11 cellular contexts compared by ENCODE assay signal in the genomic region with DNA sequence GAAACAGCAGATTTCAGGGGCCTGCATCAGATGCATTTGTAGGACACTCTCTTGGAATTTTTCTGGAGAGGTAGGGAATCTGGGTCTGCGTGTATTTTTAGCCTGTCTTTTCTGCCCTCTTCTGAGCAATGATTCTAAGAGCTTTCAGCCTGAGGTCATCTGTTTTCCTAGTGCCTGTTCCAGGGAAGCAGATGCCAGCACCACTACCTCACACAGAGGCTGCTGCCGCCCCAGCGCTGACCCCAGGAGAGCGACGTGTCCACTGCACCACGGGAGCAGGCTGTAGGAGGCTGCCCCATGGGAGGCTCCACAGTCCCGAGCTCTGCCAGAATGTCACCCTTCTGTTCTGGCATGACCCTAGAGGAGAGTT.
DNase-seq lines count a peak whose midpoint lies in the region; ATAC-seq, FAIRE-seq and TF ChIP-seq lines count a peak whose summit lies in the region.
"Had no signal": no experiment of that assay in that cellular context is flagged by ENCODE, and none has a peak within 500 bp of the region (broad histone marks: within the 10 kb centered on the region; RNA-seq: fewer than 3 reads in every experiment).

No MANE protein-coding gene starts in this region.

- H3K36me3 ChIP-seq in breast epithelium (no peaks in the 10 kb centered on the region), endothelial cell of umbilical vein (ENCODE audit: control insufficient read depth in 2 of 2, extremely low read depth in 1 of 2, insufficient read depth in 2 of 2, low read length in 2 of 2) (no peaks in the 10 kb centered on the region), mesodermal cell (ENCODE audit: control insufficient read depth, insufficient read depth, low read length) (no peaks in the 10 kb centered on the region)

- no peak overlapping the region for H3K27ac Mint-ChIP-seq in MCF 10A (ENCODE audit: low read depth, unreplicated experiment)
- no peak overlapping the region for H3K27ac Mint-ChIP-seq in activated T-cell treated with anti-CD3 and anti-CD28 coated beads, Interleukin-2, amount 50 U/mL, for 72 hours

- no peaks in the 10 kb centered on the region for H4K20me1 ChIP-seq in endothelial cell of umbilical vein (replicated peaks; ENCODE audit: control insufficient read depth, extremely low read depth, insufficient read depth, low read length)

- no peak for FAIRE-seq in endothelial cell of umbilical vein (lab: Jason Lieb, UNC)

- H3K4me1 Mint-ChIP-seq in MCF 10A (ENCODE audit: insufficient read depth, unreplicated experiment), result no peaks in the 10 kb centered on the region
- no peaks in the 10 kb centered on the region for H3K4me1 Mint-ChIP-seq in activated T-cell treated with anti-CD3 and anti-CD28 coated beads, Interleukin-2, amount 50 U/mL, for 72 hours (ENCODE audit: low read depth)

- dilution Hi-C loops in endothelial cell of umbilical vein (cut with MboI; ENCODE audit: extremely low pct_ligation_motif_present, low sequenced_read_pairs), result no loop called here

- H3K9ac ChIP-seq in endothelial cell of umbilical vein (replicated peaks; ENCODE audit: extremely low read depth, insufficient read depth, low read length), result no peak overlapping the region

- no peaks in the 10 kb centered on the region for H3K79me2 ChIP-seq in endothelial cell of umbilical vein (ENCODE audit: control insufficient read depth, insufficient read depth, low read length)

- no peaks in the 10 kb centered on the region for H3K9me1 ChIP-seq in endothelial cell of umbilical vein (replicated peaks; ENCODE audit: control insufficient read depth, extremely low read depth, insufficient read depth, low read length)

- TF ChIP-seq POLR2A in breast epithelium (IDR thresholded peaks at IDR 0.05) (no peak), endothelial cell of umbilical vein (IDR thresholded peaks at IDR 0.05; ENCODE audit: low read depth, low read length) (no peak)

- H2AFZ ChIP-seq in endothelial cell of umbilical vein (ENCODE audit: low read depth, low read length), result no peak overlapping the region

- no peaks in the 10 kb centered on the region for H3K36me3 Mint-ChIP-seq in MCF 10A (ENCODE audit: insufficient read depth, unreplicated experiment)
- no peaks in the 10 kb centered on the region for H3K36me3 Mint-ChIP-seq in activated T-cell treated with anti-CD3 and anti-CD28 coated beads, Interleukin-2, amount 50 U/mL, for 72 hours (ENCODE audit: insufficient read depth in 2 of 2)

- no peak for TF ChIP-seq CTCF in MCF 10A (IDR thresholded peaks at IDR 0.05; ENCODE audit: unreplicated experiment)
- TF ChIP-seq CTCF in breast epithelium (IDR thresholded peaks at IDR 0.05), result no peak
- TF ChIP-seq CTCF in endothelial cell of umbilical vein (IDR thresholded peaks at IDR 0.05; ENCODE audit: extremely low read depth in 1 of 2, insufficient read depth in 1 of 2, low read depth in 1 of 2, low read length in 2 of 2), result no peak

- POLR2A ChIA-PET in MCF 10A (lab: Yijun Ruan, JAX) (interaction anchor here (0.7 kb wide), 1 partner anchor 251 kb away, joined by 3 read pairs; no protein-coding TSS in a partner anchor), endothelial cell of umbilical vein (lab: Charles Lee) (no interaction called here)

- peaks cover 3% of the 10 kb centered on the region for H3K27me3 Mint-ChIP-seq in MCF 10A (ENCODE audit: insufficient read depth, unreplicated experiment)
- no peaks in the 10 kb centered on the region for H3K27me3 Mint-ChIP-seq in activated T-cell treated with anti-CD3 and anti-CD28 coated beads, Interleukin-2, amount 50 U/mL, for 72 hours (ENCODE audit: low read depth)

- intact Hi-C loops in MCF 10A (cut with micrococcal nuclease), result no loop called here
- intact Hi-C loops in breast epithelium (cut with DNase I; ENCODE audit: low total_unique reads), result no loop called here
- intact Hi-C loops in endothelial cell of umbilical vein (cut with micrococcal nuclease), result no loop called here

- H3K4me1 ChIP-seq in breast epithelium, result no peaks in the 10 kb centered on the region
- H3K4me1 ChIP-seq in endothelial cell of umbilical vein (ENCODE audit: control insufficient read depth, extremely low read depth, insufficient read depth, low read length), result no peaks in the 10 kb centered on the region
- H3K4me1 ChIP-seq in mesodermal cell (ENCODE audit: control insufficient read depth, insufficient read depth, low read length, poor library complexity, severe bottlenecking), result peaks cover 19% of the 10 kb centered on the region

- H3K27ac ChIP-seq in breast epithelium (no peak overlapping the region), endothelial cell of umbilical vein (ENCODE audit: insufficient read depth, low read depth, low read length) (no peak overlapping the region), mesodermal cell (ENCODE audit: low read depth, low read length, severe bottlenecking) (peak overlapping the region; percentile 87)

- no peaks in the 10 kb centered on the region for H3K9me3 Mint-ChIP-seq in MCF 10A (ENCODE audit: unreplicated experiment)
- no peaks in the 10 kb centered on the region for H3K9me3 Mint-ChIP-seq in activated T-cell treated with anti-CD3 and anti-CD28 coated beads, Interleukin-2, amount 50 U/mL, for 72 hours

- H3K9me3 ChIP-seq in breast epithelium, result no peaks in the 10 kb centered on the region
- no peaks in the 10 kb centered on the region for H3K9me3 ChIP-seq in endothelial cell of umbilical vein (replicated peaks; ENCODE audit: control insufficient read depth, insufficient read depth, low read length)
- H3K9me3 ChIP-seq in mesodermal cell (ENCODE audit: control insufficient read depth, low read length), result no peaks in the 10 kb centered on the region

- BruUV-seq in MCF 10A (replicated peaks; lab: Mats Ljungman, UMichigan) (no TSS peak), endothelial cell of umbilical vein (replicated peaks; lab: Mats Ljungman, UMichigan) (no TSS peak)

- no peak overlapping the region for H3K4me3 Mint-ChIP-seq in MCF 10A (ENCODE audit: unreplicated experiment)
- H3K4me3 Mint-ChIP-seq in activated T-cell treated with anti-CD3 and anti-CD28 coated beads, Interleukin-2, amount 50 U/mL, for 72 hours, result no peak overlapping the region

- WGBS in mesodermal cell (ENCODE audit: insufficient coverage in 2 of 2), 2 experiments, result 79 to 88% methylated on average over 2 to 7 of the region's 7 CpGs

- H3K27me3 ChIP-seq in breast epithelium, result peaks cover 0 to 5% of the 10 kb centered on the region in 2 donors
- peaks cover 3 to 13% of the 10 kb centered on the region in 2 experiments for H3K27me3 ChIP-seq in endothelial cell of umbilical vein (ENCODE audit: control insufficient read depth in 2 of 2, insufficient read depth in 2 of 2, low read length in 2 of 2)

- H3K4me3 ChIP-seq in breast epithelium (no peak overlapping the region), endothelial cell of umbilical vein (replicated peaks in 1 of 3; ENCODE audit: insufficient read depth in 1 of 3, low read depth in 1 of 3, low read length in 3 of 3) (no peak overlapping the region), mesodermal cell (ENCODE audit: extremely low read depth, insufficient read depth, low read length, poor library complexity, severe bottlenecking) (no peak overlapping the region)

- CTCF ChIA-PET in MCF 10A (lab: Yijun Ruan, JAX), result interaction anchor here (0.6 kb wide), 2 partner anchors 41 to 78 kb away, joined by 3 read pairs; no protein-coding TSS in a partner anchor
- CTCF ChIA-PET in endothelial cell of umbilical vein (lab: Charles Lee), result no interaction called here

- no peak for ATAC-seq in GM21423 (IDR thresholded peaks at IDR 0.05; ENCODE audit: unreplicated experiment)
- no peak for ATAC-seq in activated T-cell treated with anti-CD3 and anti-CD28 coated beads, Interleukin-2, amount 50 U/mL, for 72 hours (replicated peaks in 1 of 2)
- ATAC-seq in HG03442 (IDR thresholded peaks at IDR 0.05; ENCODE audit: unreplicated experiment), result no peak

- DNase-seq in MCF 10A (ENCODE audit: unreplicated experiment), result peak; percentile 1
- no peak for DNase-seq in breast epithelium (ENCODE audit: low spot score in 2 of 2)
- peak; percentile 27 for DNase-seq in endothelial cell of umbilical vein (ENCODE audit: low read depth, low spot score)
- no peak for DNase-seq in activated T-cell treated with anti-CD3 and anti-CD28 coated beads, Interleukin-2, amount 50 U/mL, for 72 hours
- no peak for DNase-seq in activated effector memory CD4-positive, alpha-beta T cell treated with anti-CD3 and anti-CD28 coated beads, Interleukin-2, amount 50 U/mL, for 16 hours
- DNase-seq: 8988T; activated naive CD4-positive, alpha-beta T cell treated with anti-CD3 and anti-CD28 coated beads, Interleukin-2, amount 50 U/mL, for 16 hours; NCI-H524 had no signal

- H3K4me2 ChIP-seq in endothelial cell of umbilical vein (ENCODE audit: insufficient read depth, low read length), result no peak overlapping the region

TF ChIP-seq in endothelial cell of umbilical vein, 7 proteins besides CTCF, POLR2A, EP300 and RAD21:
- TF ChIP-seq JUN (IDR thresholded peaks at IDR 0.05; ENCODE audit: borderline replicate concordance, insufficient read depth, insufficient read length, low read depth) (no peak), GATA2 (IDR thresholded peaks at IDR 0.05; ENCODE audit: insufficient read depth, insufficient read length, low read depth, low read length) (no peak)

Comparison
In these comparisons a context has a peak if more than half of its experiments do, and no peak if none do; other contexts are left out.
1. DNase-seq: peak in MCF 10A (single experiment) and endothelial cell of umbilical vein (single experiment); none in breast epithelium (0 of 2), activated T-cell treated with anti-CD3 and anti-CD28 coated beads, Interleukin-2, amount 50 U/mL, for 72 hours (0 of 2) and activated effector memory CD4-positive, alpha-beta T cell treated with anti-CD3 and anti-CD28 coated beads, Interleukin-2, amount 50 U/mL, for 16 hours (single experiment).